In genomic region chr7:6395898-6396582, GRCh38 we compare ENCODE assay signal across 10 cellular contexts. TPM values are rescaled to one million over a fixed set of nuclear protein-coding genes. Genes with fewer than 3 reads are reported as not detected.
DNase-seq lines count a peak whose midpoint lies in the region; ATAC-seq and TF ChIP-seq lines count a peak whose summit lies in the region.
"Had no signal": no experiment of that assay in that cellular context is flagged by ENCODE, and none has a peak within 500 bp of the region (broad histone marks: within the 10 kb centered on the region; RNA-seq: fewer than 3 reads in every experiment).

No MANE protein-coding gene starts in this region.

- H3K9me3 ChIP-seq in lower lobe of right lung, result no peaks in the 10 kb centered on the region
- H3K9me3 ChIP-seq in thyroid gland, result no peaks in the 10 kb centered on the region
- H3K9me3 ChIP-seq: A549 had no signal

- peak; percentile 20 for DNase-seq in activated CD4-positive, alpha-beta T cell treated with anti-CD3 and anti-CD28 coated beads for 48 hours
- no peak for DNase-seq in activated CD4-positive, alpha-beta T cell treated with anti-CD3 and anti-CD28 coated beads, Interleukin-2, amount 50 U/mL, for 48 hours
- DNase-seq in caudate nucleus (lab: John Stamatoyannopoulos, UW), result peak in 26 of 61 donors; percentile 11 to 71 (median 36)
- DNase-seq in lower lobe of right lung, result peak; percentile 66
- DNase-seq in thyroid gland, result peak in 1 of 2 donors; percentile 12
- no peak for DNase-seq in NK-92 treated with Interleukin-12 subunit alpha and Interleukin-12 subunit beta, amount 100 ng/mL, for 24 hours (lab: John Stamatoyannopoulos, UW)
- DNase-seq in stimulated activated CD4-positive, alpha-beta T cell treated with anti-CD3 and anti-CD28 coated beads, Interleukin-1b, Interleukin-23, amount 100 ng/mL, for 48 hours, result no peak
- DNase-seq: IMR-90 had no signal

- TF ChIP-seq CTCF in lower lobe of right lung (IDR thresholded peaks at IDR 0.05), result no peak
- TF ChIP-seq CTCF in thyroid gland (IDR thresholded peaks at IDR 0.05), result no peak

- H3K36me3 ChIP-seq in lower lobe of right lung, result peaks cover 63% of the 10 kb centered on the region
- peaks cover 0 to 4% of the 10 kb centered on the region in 2 donors for H3K36me3 ChIP-seq in thyroid gland

- intact Hi-C loops in lower lobe of right lung (cut with DNase I), result no loop called here
- intact Hi-C loops in thyroid gland (cut with DNase I), result no loop called here

- no peak for TF ChIP-seq POLR2A in thyroid gland (IDR thresholded peaks at IDR 0.05)

- H3K4me1 ChIP-seq in lower lobe of right lung (peaks cover 95% of the 10 kb centered on the region), thyroid gland (peaks cover 39 to 64% of the 10 kb centered on the region in 2 donors)

- ATAC-seq in lower lobe of right lung (peak; percentile 6 to 44), HG02852 (IDR thresholded peaks at IDR 0.05; ENCODE audit: unreplicated experiment) (no peak)
- ATAC-seq: A549 had no signal

- H3K27me3 ChIP-seq in lower lobe of right lung (ENCODE audit: low read depth) (no peaks in the 10 kb centered on the region), thyroid gland (no peaks in the 10 kb centered on the region)

- 77 to 82% methylated on average over 23 of the region's 23 CpGs for WGBS in thyroid gland, 2 donors

- H3K4me3 ChIP-seq in lower lobe of right lung, result peak overlapping the region; percentile 26
- H3K4me3 ChIP-seq in thyroid gland (replicated peaks in 1 of 3), result no peak overlapping the region
- H3K4me3 ChIP-seq: A549 had no signal

- H3K27ac ChIP-seq in caudate nucleus (ENCODE audit: low read depth, low read length) (peak overlapping the region; percentile 63), lower lobe of right lung (peak overlapping the region; percentile 81), thyroid gland (peak overlapping the region in 2 of 3 donors; percentile 21 to 50)

RNA-seq across cellular contexts. Expression of gene RAC1, which starts 21.7 kb away (rescaled TPM):
- total RNA-seq in lower lobe of right lung, result 257 TPM
- total RNA-seq in thyroid gland, result 100 to 1,000 TPM; 141 to 284 (median 180) TPM

RNA-seq across cellular contexts. Expression of gene FAM220A, which starts 47.3 kb away (rescaled TPM):
- total RNA-seq in lower lobe of right lung (15.7 TPM), thyroid gland (10 to 100 TPM; 14.3 to 26.6 (median 20.8) TPM)

RNA-seq across cellular contexts. Expression of gene DAGLB, which starts 51.7 kb away (rescaled TPM):
- total RNA-seq in lower lobe of right lung (40.6 TPM), thyroid gland (10 to 100 TPM; 14.1 to 18.4 (median 16.2) TPM)

Comparison
In these comparisons a context has a peak if more than half of its experiments do, and no peak if none do; other contexts are left out.
1. DNase-seq: peak in activated CD4-positive, alpha-beta T cell treated with anti-CD3 and anti-CD28 coated beads for 48 hours (single experiment) and lower lobe of right lung (single experiment); none in activated CD4-positive, alpha-beta T cell treated with anti-CD3 and anti-CD28 coated beads, Interleukin-2, amount 50 U/mL, for 48 hours (0 of 2), NK-92 treated with Interleukin-12 subunit alpha and Interleukin-12 subunit beta, amount 100 ng/mL, for 24 hours (single experiment) and stimulated activated CD4-positive, alpha-beta T cell treated with anti-CD3 and anti-CD28 coated beads, Interleukin-1b, Interleukin-23, amount 100 ng/mL, for 48 hours (single experiment).
2. Peak in every context shown above with its lines, with median percentiles within 50 percentile points of each other: H3K27ac ChIP-seq.